Comparison of ENCODE assay signal across 27 cellular contexts in the genomic region with DNA sequence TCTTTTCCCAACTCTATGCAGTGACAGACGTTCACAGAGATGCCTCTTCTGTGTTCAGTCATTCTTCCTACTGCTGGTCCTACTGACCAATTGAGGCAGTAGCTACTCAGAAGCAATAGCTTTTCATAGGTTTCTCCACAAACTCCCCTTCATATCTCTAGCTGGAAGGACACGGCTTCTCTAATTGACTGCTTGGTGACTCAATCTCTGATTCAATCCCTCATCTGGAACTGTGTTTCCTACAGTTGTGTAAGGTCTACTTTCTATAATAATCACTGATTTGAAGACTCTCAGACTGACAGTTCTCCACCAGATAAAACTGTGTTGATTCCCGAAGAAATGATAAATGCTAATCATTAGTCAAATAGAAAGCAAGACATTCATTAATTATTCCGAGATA.
"Had no signal": no experiment of that assay in that cellular context is flagged by ENCODE, and none has a peak within 500 bp of the region (broad histone marks: within the 10 kb centered on the region; RNA-seq: fewer than 3 reads in every experiment).

No MANE protein-coding gene starts in this region.

- H2AFZ ChIP-seq: parathyroid adenoma had no signal

- H3K36me3 ChIP-seq: suprapubic skin, tibial nerve had no signal

- DNase-seq: activated CD4-positive, alpha-beta T cell treated with anti-CD3 and anti-CD28 coated beads, Interleukin-2, amount 10 ng/mL, durations not matched to agents 7 days and 5 days; activated CD8-positive, alpha-beta memory T cell treated with anti-CD3 and anti-CD28 coated beads for 24 hours; activated CD8-positive, alpha-beta memory T cell treated with anti-CD3 and anti-CD28 coated beads, Interleukin-2, amount 50 U/mL, for 4 hours; activated naive CD4-positive, alpha-beta T cell treated with Interleukin-2 at 50 U/mL for 16 hours; activated naive CD8-positive, alpha-beta T cell treated with anti-CD3 and anti-CD28 coated beads, Interleukin-2, amount 50 U/mL, for 24 hours; activated T-cell treated with anti-CD3 and anti-CD28 coated beads, Interleukin-2, amount 50 U/mL, for 24 hours; anterior cingulate cortex; caudate nucleus; effector CD4-positive, alpha-beta T cell; erythroblast; foreskin fibroblast; mesenchymal stem cell; mucosa of descending colon; nucleus accumbens; right cardiac atrium; stimulated activated CD4-positive, alpha-beta T cell treated with anti-CD3 and anti-CD28 coated beads, Interleukin-12 subunit alpha, Interleukin-12 subunit beta, amount 100 ng/mL, for 4 hours; stimulated activated CD4-positive, alpha-beta T cell treated with anti-CD3 and anti-CD28 coated beads, Interleukin-1b, Interleukin-23, amount 100 ng/mL, for 48 hours; stimulated activated naive CD8-positive, alpha-beta T cell treated with anti-CD3 and anti-CD28 coated beads, Interleukin-15, amount 100 ng/mL, for 72 hours had no signal

- H3K4me3 ChIP-seq: mucosa of descending colon, suprapubic skin, tibial nerve had no signal

- H3K27ac Mint-ChIP-seq: activated CD4-positive, alpha-beta T cell treated with anti-CD3 and anti-CD28 coated beads, Interleukin-2, amount 10 ng/mL, durations not matched to agents 7 days and 5 days; activated naive CD8-positive, alpha-beta T cell treated with anti-CD3 and anti-CD28 coated beads, Interleukin-2, amount 50 U/mL, for 24 hours; activated T-cell treated with anti-CD3 and anti-CD28 coated beads, Interleukin-2, amount 50 U/mL, for 24 hours; activated T-helper 2 cell treated with anti-CD3 and anti-CD28 coated beads, Interferon-gamma antibody, Interleukin-2, Interleukin-4, amounts not matched to agents 10 μg/mL and 5 μg/mL and 100 μg/mL, durations not matched to agents 14 hours and 24 hours and 36 hours; dendritic cell treated with granulocyte-macrophage colony-stimulating factor and Interleukin-4, amounts not matched to agents 40 ng/mL and 50 ng/mL, for 4 days; stimulated activated effector memory CD8-positive, alpha-beta T cell treated with anti-CD3 and anti-CD28 coated beads, Interleukin-12 subunit alpha, Interleukin-12 subunit beta, amount 100 ng/mL, for 72 hours; stimulated activated naive CD8-positive, alpha-beta T cell treated with anti-CD3 and anti-CD28 coated beads, Interleukin-15, amount 100 ng/mL, for 72 hours had no signal

- H3K27me3 Mint-ChIP-seq: activated naive CD8-positive, alpha-beta T cell treated with anti-CD3 and anti-CD28 coated beads, Interleukin-2, amount 50 U/mL, for 24 hours; activated T-cell treated with anti-CD3 and anti-CD28 coated beads, Interleukin-2, amount 50 U/mL, for 24 hours; brain; dendritic cell treated with granulocyte-macrophage colony-stimulating factor and Interleukin-4, amounts not matched to agents 40 ng/mL and 50 ng/mL, for 4 days; stimulated activated naive CD8-positive, alpha-beta T cell treated with anti-CD3 and anti-CD28 coated beads, Interleukin-15, amount 100 ng/mL, for 72 hours had no signal

- H3K27ac ChIP-seq: parathyroid adenoma, suprapubic skin, tibial nerve, VCaP had no signal

- ATAC-seq: activated CD4-positive, CD25-positive, alpha-beta regulatory T cell treated with anti-CD3 and anti-CD28 coated beads, Interleukin-2, amount 50 U/mL, for 24 hours; activated naive CD8-positive, alpha-beta T cell treated with anti-CD3 and anti-CD28 coated beads, Interleukin-2, amount 50 U/mL, for 24 hours; mucosa of descending colon; right cardiac atrium; stimulated activated effector memory CD8-positive, alpha-beta T cell treated with anti-CD3 and anti-CD28 coated beads, Interleukin-12 subunit alpha, Interleukin-12 subunit beta, amount 100 ng/mL, for 72 hours; stimulated activated naive CD8-positive, alpha-beta T cell treated with anti-CD3 and anti-CD28 coated beads, Interleukin-15, amount 100 ng/mL, for 72 hours had no signal

- H3K4me1 ChIP-seq: parathyroid adenoma, suprapubic skin, tibial nerve had no signal

- H3K4me3 Mint-ChIP-seq: activated CD4-positive, alpha-beta T cell treated with anti-CD3 and anti-CD28 coated beads, Interleukin-2, amount 10 ng/mL, durations not matched to agents 7 days and 5 days; activated naive CD8-positive, alpha-beta T cell treated with anti-CD3 and anti-CD28 coated beads, Interleukin-2, amount 50 U/mL, for 24 hours; activated T-cell treated with anti-CD3 and anti-CD28 coated beads, Interleukin-2, amount 50 U/mL, for 24 hours; brain; dendritic cell treated with granulocyte-macrophage colony-stimulating factor and Interleukin-4, amounts not matched to agents 40 ng/mL and 50 ng/mL, for 4 days; stimulated activated effector memory CD8-positive, alpha-beta T cell treated with anti-CD3 and anti-CD28 coated beads, Interleukin-12 subunit alpha, Interleukin-12 subunit beta, amount 100 ng/mL, for 72 hours; stimulated activated naive CD8-positive, alpha-beta T cell treated with anti-CD3 and anti-CD28 coated beads, Interleukin-15, amount 100 ng/mL, for 72 hours had no signal

- H3K9me3 ChIP-seq: mucosa of descending colon, suprapubic skin, tibial nerve had no signal

- H3K79me2 ChIP-seq: parathyroid adenoma had no signal

- H3K9me3 Mint-ChIP-seq: activated CD4-positive, alpha-beta T cell treated with anti-CD3 and anti-CD28 coated beads, Interleukin-2, amount 10 ng/mL, durations not matched to agents 7 days and 5 days; activated naive CD8-positive, alpha-beta T cell treated with anti-CD3 and anti-CD28 coated beads, Interleukin-2, amount 50 U/mL, for 24 hours; activated T-cell treated with anti-CD3 and anti-CD28 coated beads, Interleukin-2, amount 50 U/mL, for 24 hours; activated T-helper 2 cell treated with anti-CD3 and anti-CD28 coated beads, Interferon-gamma antibody, Interleukin-2, Interleukin-4, amounts not matched to agents 10 μg/mL and 5 μg/mL and 100 μg/mL, durations not matched to agents 14 hours and 24 hours and 36 hours; brain; dendritic cell treated with granulocyte-macrophage colony-stimulating factor and Interleukin-4, amounts not matched to agents 40 ng/mL and 50 ng/mL, for 4 days; stimulated activated effector memory CD8-positive, alpha-beta T cell treated with anti-CD3 and anti-CD28 coated beads, Interleukin-12 subunit alpha, Interleukin-12 subunit beta, amount 100 ng/mL, for 72 hours; stimulated activated naive CD8-positive, alpha-beta T cell treated with anti-CD3 and anti-CD28 coated beads, Interleukin-15, amount 100 ng/mL, for 72 hours had no signal

- H3K9ac ChIP-seq: parathyroid adenoma had no signal

- H3K27me3 ChIP-seq: suprapubic skin, tibial nerve had no signal

- H3K36me3 Mint-ChIP-seq: brain had no signal
